Comparison of ENCODE assay signal across 10 cellular contexts in genomic region chr14:22824711-22825359, GRCh38. TPM values are rescaled to one million over a fixed set of nuclear protein-coding genes. Genes with fewer than 3 reads are reported as not detected.
DNase-seq lines count a peak whose midpoint lies in the region; ATAC-seq and TF ChIP-seq lines count a peak whose summit lies in the region.
"Had no signal": no experiment of that assay in that cellular context is flagged by ENCODE, and none has a peak within 500 bp of the region (broad histone marks: within the 10 kb centered on the region; RNA-seq: fewer than 3 reads in every experiment).

No MANE protein-coding gene starts in this region.

- H3K79me2 ChIP-seq in PC-9 (ENCODE audit: low read depth) (0 out of 2 replicates have a peak, but pooled peaks cover under 1% of the 10 kb centered on the region), fibroblast of lung (ENCODE audit: control insufficient read depth, insufficient read depth, low read length) (peaks cover under 1% of the 10 kb centered on the region)

- H3K36me3 ChIP-seq in PC-9 (ENCODE audit: low read depth) = no peaks in the 10 kb centered on the region
- no peaks in the 10 kb centered on the region for H3K36me3 ChIP-seq in fibroblast of lung (ENCODE audit: control insufficient read depth, insufficient read depth, low read length)
- no peaks in the 10 kb centered on the region for H3K36me3 ChIP-seq in upper lobe of right lung
- H3K36me3 ChIP-seq in HAP-1 (replicated peaks) = no peaks in the 10 kb centered on the region

- peak; percentile 12 for ATAC-seq in activated CD8-positive, alpha-beta T cell treated with anti-CD3 and anti-CD28 coated beads for 36 hours
- no peak for ATAC-seq in activated CD8-positive, alpha-beta T cell treated with anti-CD3 and anti-CD28 coated beads, Interleukin-2, amount 10 ng/mL, durations not matched to agents 7 days and 5 days
- ATAC-seq in stimulated activated naive B cell treated with anti-CD40 and anti-IgM and Interleukin-4, amounts not matched to agents 10 μg/mL and 1 μg/mL and 100 μg/mL, for 72 hours (replicated peaks) = peak in 1 of 2 donors; percentile 8
- no peak for ATAC-seq in omental fat pad (ENCODE audit: low FRiP score)
- ATAC-seq in upper lobe of right lung = no peak

- H3K9me2 ChIP-seq in PC-9 (ENCODE audit: insufficient read depth) = no peaks in the 10 kb centered on the region

- H4K20me1 ChIP-seq in PC-9 (ENCODE audit: insufficient read depth) (no peaks in the 10 kb centered on the region), fibroblast of lung (ENCODE audit: control insufficient read depth, extremely low read depth, insufficient read depth, low read length) (no peaks in the 10 kb centered on the region)

- H3K27ac ChIP-seq in PC-9 (peak overlapping the region; percentile 55), fibroblast of lung (ENCODE audit: insufficient read depth, low read length) (peak overlapping the region; percentile 81), upper lobe of right lung (no peak overlapping the region)

- in situ Hi-C loops in HAP-1 (cut with MboI; ENCODE audit: low sequenced_read_pairs) = no loop called here

- peaks cover 29% of the 10 kb centered on the region for H3K4me1 ChIP-seq in PC-9 (replicated peaks; ENCODE audit: insufficient read depth)
- H3K4me1 ChIP-seq in fibroblast of lung (ENCODE audit: control insufficient read depth, extremely low read depth, insufficient read depth, low read length) = peaks cover 12% of the 10 kb centered on the region
- peaks cover 19% of the 10 kb centered on the region for H3K4me1 ChIP-seq in upper lobe of right lung
- H3K4me1 ChIP-seq in HAP-1 = peaks cover 12% of the 10 kb centered on the region

- H3K27me3 Mint-ChIP-seq in activated CD8-positive, alpha-beta T cell treated with anti-CD3 and anti-CD28 coated beads for 36 hours = peaks cover 11% of the 10 kb centered on the region
- peaks cover 19% of the 10 kb centered on the region for H3K27me3 Mint-ChIP-seq in activated CD8-positive, alpha-beta T cell treated with anti-CD3 and anti-CD28 coated beads, Interleukin-2, amount 10 ng/mL, durations not matched to agents 7 days and 5 days (ENCODE audit: low read depth)
- H3K27me3 Mint-ChIP-seq in stimulated activated naive B cell treated with anti-CD40 and anti-IgM and Interleukin-4, amounts not matched to agents 10 μg/mL and 1 μg/mL and 100 μg/mL, for 72 hours = no peaks in the 10 kb centered on the region

- peak; percentile 44 for DNase-seq in activated CD8-positive, alpha-beta T cell treated with anti-CD3 and anti-CD28 coated beads for 36 hours
- no peak for DNase-seq in activated CD8-positive, alpha-beta T cell treated with anti-CD3 and anti-CD28 coated beads, Interleukin-2, amount 10 ng/mL, durations not matched to agents 7 days and 5 days
- DNase-seq in PC-9 = peak; percentile 53 to 72
- peak; percentile 95 to 98 for DNase-seq in fibroblast of lung (ENCODE audit: low read depth in 2 of 2)
- DNase-seq in stimulated activated naive B cell treated with anti-CD40 and anti-IgM and Interleukin-4, amounts not matched to agents 10 μg/mL and 1 μg/mL and 100 μg/mL, for 72 hours = no peak
- no peak for DNase-seq in omental fat pad (ENCODE audit: low spot score)
- no peak for DNase-seq in upper lobe of right lung
- no peak for DNase-seq in HAP-1 (ENCODE audit: low spot score in 2 of 2)
- DNase-seq: DMS79, left cardiac atrium had no signal

- H3K27ac Mint-ChIP-seq in activated CD8-positive, alpha-beta T cell treated with anti-CD3 and anti-CD28 coated beads for 36 hours = no peak overlapping the region
- H3K27ac Mint-ChIP-seq in activated CD8-positive, alpha-beta T cell treated with anti-CD3 and anti-CD28 coated beads, Interleukin-2, amount 10 ng/mL, durations not matched to agents 7 days and 5 days = no peak overlapping the region
- H3K27ac Mint-ChIP-seq in stimulated activated naive B cell treated with anti-CD40 and anti-IgM and Interleukin-4, amounts not matched to agents 10 μg/mL and 1 μg/mL and 100 μg/mL, for 72 hours = peak overlapping the region; percentile 56

- H2AFZ ChIP-seq in PC-9 (no peak overlapping the region), fibroblast of lung (ENCODE audit: low read length) (no peak overlapping the region)

- peak overlapping the region; percentile 38 for H3K9ac ChIP-seq in fibroblast of lung (ENCODE audit: insufficient read depth, low read length)

- no peaks in the 10 kb centered on the region for H3K27me3 ChIP-seq in PC-9 (ENCODE audit: insufficient read depth, low read depth)
- no peaks in the 10 kb centered on the region for H3K27me3 ChIP-seq in fibroblast of lung (ENCODE audit: control insufficient read depth, insufficient read depth, low read length)
- H3K27me3 ChIP-seq in upper lobe of right lung = no peaks in the 10 kb centered on the region
- H3K27me3 ChIP-seq in HAP-1 (ENCODE audit: low read depth) = no peaks in the 10 kb centered on the region; the same call in 1 of the 2 replicates

- CTCF ChIA-PET in activated CD8-positive, alpha-beta T cell treated with anti-CD3 and anti-CD28 coated beads for 36 hours (lab: Charles Lee) = interaction anchor here (0.8 to 22.4 kb wide), 7 partner anchors 12 to 269 kb away, joined by 3 to 469 read pairs (median 5); partner anchors contain the start of genes LRP10 and MMP14
- CTCF ChIA-PET in activated CD8-positive, alpha-beta T cell treated with anti-CD3 and anti-CD28 coated beads, Interleukin-2, amount 10 ng/mL, durations not matched to agents 7 days and 5 days (lab: Charles Lee) = interaction anchor here (1.0 to 23.8 kb wide), 12 partner anchors 15 to 268 kb away, joined by 3 to 590 read pairs (median 12); partner anchors contain the start of genes LRP10 and PRMT5
- CTCF ChIA-PET in PC-9 (lab: Charles Lee) = interaction anchor here (0.5 to 0.7 kb wide), 3 partner anchors 29 to 166 kb away, joined by 3 to 14 read pairs (median 3); no protein-coding TSS in a partner anchor

- no peaks in the 10 kb centered on the region for H3K9me3 ChIP-seq in PC-9 (ENCODE audit: insufficient read depth, low read depth)
- H3K9me3 ChIP-seq in fibroblast of lung (ENCODE audit: control insufficient read depth, insufficient read depth, low read depth, low read length) = no peaks in the 10 kb centered on the region
- H3K9me3 ChIP-seq in upper lobe of right lung = no peaks in the 10 kb centered on the region
- H3K9me3 ChIP-seq in HAP-1 = no peaks in the 10 kb centered on the region

- H3K4me3 ChIP-seq in PC-9 (no peak overlapping the region), fibroblast of lung (replicated peaks in 1 of 4; ENCODE audit: control extremely low read depth in 1 of 4, insufficient read depth in 1 of 4, low read depth in 3 of 4, low read length in 4 of 4) (no peak overlapping the region), upper lobe of right lung (no peak overlapping the region), HAP-1 (no peak overlapping the region)

- H3K9me3 Mint-ChIP-seq in activated CD8-positive, alpha-beta T cell treated with anti-CD3 and anti-CD28 coated beads for 36 hours = no peaks in the 10 kb centered on the region
- peaks cover 3% of the 10 kb centered on the region for H3K9me3 Mint-ChIP-seq in activated CD8-positive, alpha-beta T cell treated with anti-CD3 and anti-CD28 coated beads, Interleukin-2, amount 10 ng/mL, durations not matched to agents 7 days and 5 days (ENCODE audit: insufficient read depth)
- H3K9me3 Mint-ChIP-seq in stimulated activated naive B cell treated with anti-CD40 and anti-IgM and Interleukin-4, amounts not matched to agents 10 μg/mL and 1 μg/mL and 100 μg/mL, for 72 hours = no peaks in the 10 kb centered on the region

- POLR2A ChIA-PET in activated CD8-positive, alpha-beta T cell treated with anti-CD3 and anti-CD28 coated beads for 36 hours (lab: Charles Lee) = interaction anchor here (0.7 to 2.6 kb wide), 3 partner anchors 11 to 62 kb away, joined by 3 to 7 read pairs (median 3); partner anchors contain the start of genes LRP10 and MMP14
- POLR2A ChIA-PET in activated CD8-positive, alpha-beta T cell treated with anti-CD3 and anti-CD28 coated beads, Interleukin-2, amount 10 ng/mL, durations not matched to agents 7 days and 5 days (lab: Charles Lee) = interaction anchor here (0.7 kb wide), 1 partner anchor 9 kb away, joined by 3 read pairs; no protein-coding TSS in a partner anchor
- POLR2A ChIA-PET in PC-9 (lab: Charles Lee; ENCODE audit: unreplicated experiment) = interaction anchor here (0.6 to 0.7 kb wide), 3 partner anchors 18 to 173 kb away, joined by 3 to 11 read pairs (median 4); no protein-coding TSS in a partner anchor

- BruUV-seq in PC-9 (replicated peaks; lab: Mats Ljungman, UMichigan) = TSS peak; percentile 85

- H3K4me2 ChIP-seq in PC-9 (peak overlapping the region; percentile 44; the same call in 1 of the 2 replicates), fibroblast of lung (ENCODE audit: extremely low read depth, insufficient read depth, low read length) (peak overlapping the region; percentile 78)

- peaks cover 12% of the 10 kb centered on the region; the same call in 1 of the 2 replicates for H3F3A ChIP-seq in PC-9 (ENCODE audit: insufficient read depth, low read depth)

- peaks cover 3% of the 10 kb centered on the region for H3K36me3 Mint-ChIP-seq in activated CD8-positive, alpha-beta T cell treated with anti-CD3 and anti-CD28 coated beads for 36 hours (ENCODE audit: low read depth)
- H3K36me3 Mint-ChIP-seq in activated CD8-positive, alpha-beta T cell treated with anti-CD3 and anti-CD28 coated beads, Interleukin-2, amount 10 ng/mL, durations not matched to agents 7 days and 5 days (ENCODE audit: low read depth) = peaks cover 5% of the 10 kb centered on the region
- H3K36me3 Mint-ChIP-seq in stimulated activated naive B cell treated with anti-CD40 and anti-IgM and Interleukin-4, amounts not matched to agents 10 μg/mL and 1 μg/mL and 100 μg/mL, for 72 hours = peaks cover 0 to 2% of the 10 kb centered on the region in 2 donors

- intact Hi-C loops in activated CD8-positive, alpha-beta T cell treated with anti-CD3 and anti-CD28 coated beads for 36 hours (cut with micrococcal nuclease) = loop anchor here (10.0 kb wide), 1 partner anchor 250 kb away; no protein-coding TSS in a partner anchor
- intact Hi-C loops in PC-9 (cut with micrococcal nuclease; ENCODE audit: unreplicated experiment) (no loop called here), upper lobe of right lung (cut with DNase I) (loop anchor here (5.0 kb wide), 1 partner anchor 32 kb away; no protein-coding TSS in a partner anchor)

- no peak overlapping the region for H3K4me3 Mint-ChIP-seq in activated CD8-positive, alpha-beta T cell treated with anti-CD3 and anti-CD28 coated beads for 36 hours
- H3K4me3 Mint-ChIP-seq in activated CD8-positive, alpha-beta T cell treated with anti-CD3 and anti-CD28 coated beads, Interleukin-2, amount 10 ng/mL, durations not matched to agents 7 days and 5 days = no peak overlapping the region
- peak overlapping the region; percentile 29 to 64 for H3K4me3 Mint-ChIP-seq in stimulated activated naive B cell treated with anti-CD40 and anti-IgM and Interleukin-4, amounts not matched to agents 10 μg/mL and 1 μg/mL and 100 μg/mL, for 72 hours

- no peak for TF ChIP-seq CTCF in activated CD8-positive, alpha-beta T cell treated with anti-CD3 and anti-CD28 coated beads for 36 hours (IDR thresholded peaks at IDR 0.05)
- no peak for TF ChIP-seq CTCF in PC-9 (conservative IDR thresholded peaks at IDR 0.05)
- no peak for TF ChIP-seq CTCF in fibroblast of lung (conservative IDR thresholded peaks at IDR 0.05 in 1 of 2, IDR thresholded peaks at IDR 0.05 in 1 of 2; ENCODE audit: low read depth in 1 of 2, low read length in 2 of 2)
- no peak for TF ChIP-seq CTCF in omental fat pad (IDR thresholded peaks at IDR 0.05)
- TF ChIP-seq CTCF in upper lobe of right lung (IDR thresholded peaks at IDR 0.05) = no peak

- H3K4me1 Mint-ChIP-seq in activated CD8-positive, alpha-beta T cell treated with anti-CD3 and anti-CD28 coated beads for 36 hours (ENCODE audit: low read depth) = peaks cover 31% of the 10 kb centered on the region
- H3K4me1 Mint-ChIP-seq in activated CD8-positive, alpha-beta T cell treated with anti-CD3 and anti-CD28 coated beads, Interleukin-2, amount 10 ng/mL, durations not matched to agents 7 days and 5 days (ENCODE audit: low read depth) = peaks cover 35% of the 10 kb centered on the region
- H3K4me1 Mint-ChIP-seq in stimulated activated naive B cell treated with anti-CD40 and anti-IgM and Interleukin-4, amounts not matched to agents 10 μg/mL and 1 μg/mL and 100 μg/mL, for 72 hours = peaks cover 18 to 54% of the 10 kb centered on the region in 2 donors

RNA-seq across cellular contexts. Expression of gene MRPL52, which starts 4.9 kb away (rescaled TPM):
- 100 to 1,000 TPM; 122 to 126 TPM for total RNA-seq in activated CD8-positive, alpha-beta T cell treated with anti-CD3 and anti-CD28 coated beads for 36 hours
- 10 to 100 TPM; 93.9 to 97.3 TPM for total RNA-seq in activated CD8-positive, alpha-beta T cell treated with anti-CD3 and anti-CD28 coated beads, Interleukin-2, amount 10 ng/mL, durations not matched to agents 7 days and 5 days
- total RNA-seq in PC-9 (2021) = 76.7 and 84.8 TPM in 2 replicates
- total RNA-seq in fibroblast of lung = 40.8 and 50.5 TPM in 2 replicates
- polyA plus RNA-seq in fibroblast of lung = 38.0 and 44.1 TPM in 2 replicates
- polyA plus RNA-seq in fibroblast of lung (2012) = 145 and 212 TPM in 2 replicates
- 2.2 and 32.5 TPM in 2 replicates for polyA minus RNA-seq in fibroblast of lung (ENCODE audit: low replicate concordance)
- total RNA-seq in omental fat pad = 10 to 100 TPM; 15.9 to 55.1 (median 37.7) TPM
- 58.4 TPM for total RNA-seq in upper lobe of right lung

RNA-seq across cellular contexts. Expression of gene SLC7A7, which starts 9.6 kb away (rescaled TPM):
- total RNA-seq in activated CD8-positive, alpha-beta T cell treated with anti-CD3 and anti-CD28 coated beads for 36 hours = under 1 TPM in 1 of 2 experiments, not detected in 1; 0.45 TPM
- total RNA-seq in activated CD8-positive, alpha-beta T cell treated with anti-CD3 and anti-CD28 coated beads, Interleukin-2, amount 10 ng/mL, durations not matched to agents 7 days and 5 days = under 1 TPM in 1 of 2 experiments, not detected in 1; 0.23 TPM
- total RNA-seq in PC-9 (2021) (4.7 and 5.9 TPM in 2 replicates), fibroblast of lung (5.1 and 6.3 TPM in 2 replicates), omental fat pad (10 to 100 TPM; 52.0 to 72.3 (median 64.0) TPM), upper lobe of right lung (84.4 TPM)
- 7.1 and 9.5 TPM in 2 replicates for polyA plus RNA-seq in fibroblast of lung
- 3.0 and 4.1 TPM in 2 replicates for polyA plus RNA-seq in fibroblast of lung (2012)
- 13.6 and 26.7 TPM in 2 replicates for polyA minus RNA-seq in fibroblast of lung (ENCODE audit: low replicate concordance)

RNA-seq across cellular contexts. Expression of gene MMP14, which starts 11.6 kb away (rescaled TPM):
- 1 to 10 TPM; 1.9 to 3.1 TPM for total RNA-seq in activated CD8-positive, alpha-beta T cell treated with anti-CD3 and anti-CD28 coated beads for 36 hours
- total RNA-seq in activated CD8-positive, alpha-beta T cell treated with anti-CD3 and anti-CD28 coated beads, Interleukin-2, amount 10 ng/mL, durations not matched to agents 7 days and 5 days = 1 to 10 TPM; 1.8 to 2.4 TPM
- total RNA-seq in PC-9 (2021) (22.4 and 34.8 TPM in 2 replicates), fibroblast of lung (346 and 375 TPM in 2 replicates), omental fat pad (100 to 1,000 TPM; 108 to 208 (median 166) TPM), upper lobe of right lung (149 TPM)
- 393 and 397 TPM in 2 replicates for polyA plus RNA-seq in fibroblast of lung
- 394 and 407 TPM in 2 replicates for polyA plus RNA-seq in fibroblast of lung (2012)
- polyA minus RNA-seq in fibroblast of lung (ENCODE audit: low replicate concordance) = 565 and 590 TPM in 2 replicates

RNA-seq across cellular contexts. Expression of gene LRP10, which starts 46.7 kb away (rescaled TPM):
- total RNA-seq in activated CD8-positive, alpha-beta T cell treated with anti-CD3 and anti-CD28 coated beads for 36 hours = 10 to 100 TPM; 18.7 to 21.0 TPM
- 10 to 100 TPM; 37.1 to 40.7 TPM for total RNA-seq in activated CD8-positive, alpha-beta T cell treated with anti-CD3 and anti-CD28 coated beads, Interleukin-2, amount 10 ng/mL, durations not matched to agents 7 days and 5 days
- total RNA-seq in PC-9 (2021) (59.0 and 61.6 TPM in 2 replicates), fibroblast of lung (71.9 and 95.5 TPM in 2 replicates), omental fat pad (100 to 1,000 TPM in 2 of 4 donors, 10 to 100 TPM in 2; 73.5 to 125 (median 96.6) TPM), upper lobe of right lung (142 TPM)
- polyA plus RNA-seq in fibroblast of lung = 100 and 130 TPM in 2 replicates
- 143 and 172 TPM in 2 replicates for polyA plus RNA-seq in fibroblast of lung (2012)
- 703 and 794 TPM in 2 replicates for polyA minus RNA-seq in fibroblast of lung (ENCODE audit: low replicate concordance)

RNA-seq across cellular contexts. Expression of gene REM2, which starts 58.2 kb away (rescaled TPM):
- under 1 TPM; 0.20 to 0.27 TPM for total RNA-seq in activated CD8-positive, alpha-beta T cell treated with anti-CD3 and anti-CD28 coated beads for 36 hours
- under 1 TPM; 0.21 to 0.61 TPM for total RNA-seq in activated CD8-positive, alpha-beta T cell treated with anti-CD3 and anti-CD28 coated beads, Interleukin-2, amount 10 ng/mL, durations not matched to agents 7 days and 5 days
- total RNA-seq in PC-9 (2021) (0.50 and 0.98 TPM in 2 replicates), fibroblast of lung (0.17 and 0.26 TPM in 2 replicates), omental fat pad (1 to 10 TPM in 2 of 4 donors, under 1 TPM in 2; 0.24 to 3.3 (median 1.0) TPM), upper lobe of right lung (0.41 TPM)
- polyA plus RNA-seq in fibroblast of lung = 0.02 and 0.06 TPM in 2 replicates
- polyA plus RNA-seq in fibroblast of lung (2012) = 0.10 and 0.15 TPM in 2 replicates
- not detected in 2 replicates for polyA minus RNA-seq in fibroblast of lung (ENCODE audit: low replicate concordance)

Comparison
In these comparisons a context has a peak if more than half of its experiments do, and no peak if none do; other contexts are left out.
1. DNase-seq: peak in activated CD8-positive, alpha-beta T cell treated with anti-CD3 and anti-CD28 coated beads for 36 hours (single experiment), PC-9 (2 of 2) and fibroblast of lung (2 of 2); none in activated CD8-positive, alpha-beta T cell treated with anti-CD3 and anti-CD28 coated beads, Interleukin-2, amount 10 ng/mL, durations not matched to agents 7 days and 5 days (single experiment), stimulated activated naive B cell treated with anti-CD40 and anti-IgM and Interleukin-4, amounts not matched to agents 10 μg/mL and 1 μg/mL and 100 μg/mL, for 72 hours (single experiment), omental fat pad (single experiment), upper lobe of right lung (single experiment) and HAP-1 (0 of 2).
2. H3K4me3 Mint-ChIP-seq: peak in stimulated activated naive B cell treated with anti-CD40 and anti-IgM and Interleukin-4, amounts not matched to agents 10 μg/mL and 1 μg/mL and 100 μg/mL, for 72 hours (2 of 2); none in activated CD8-positive, alpha-beta T cell treated with anti-CD3 and anti-CD28 coated beads for 36 hours (single experiment) and activated CD8-positive, alpha-beta T cell treated with anti-CD3 and anti-CD28 coated beads, Interleukin-2, amount 10 ng/mL, durations not matched to agents 7 days and 5 days (single experiment).